Comparison of ENCODE assay signal across 13 cellular contexts in the genomic region with DNA sequence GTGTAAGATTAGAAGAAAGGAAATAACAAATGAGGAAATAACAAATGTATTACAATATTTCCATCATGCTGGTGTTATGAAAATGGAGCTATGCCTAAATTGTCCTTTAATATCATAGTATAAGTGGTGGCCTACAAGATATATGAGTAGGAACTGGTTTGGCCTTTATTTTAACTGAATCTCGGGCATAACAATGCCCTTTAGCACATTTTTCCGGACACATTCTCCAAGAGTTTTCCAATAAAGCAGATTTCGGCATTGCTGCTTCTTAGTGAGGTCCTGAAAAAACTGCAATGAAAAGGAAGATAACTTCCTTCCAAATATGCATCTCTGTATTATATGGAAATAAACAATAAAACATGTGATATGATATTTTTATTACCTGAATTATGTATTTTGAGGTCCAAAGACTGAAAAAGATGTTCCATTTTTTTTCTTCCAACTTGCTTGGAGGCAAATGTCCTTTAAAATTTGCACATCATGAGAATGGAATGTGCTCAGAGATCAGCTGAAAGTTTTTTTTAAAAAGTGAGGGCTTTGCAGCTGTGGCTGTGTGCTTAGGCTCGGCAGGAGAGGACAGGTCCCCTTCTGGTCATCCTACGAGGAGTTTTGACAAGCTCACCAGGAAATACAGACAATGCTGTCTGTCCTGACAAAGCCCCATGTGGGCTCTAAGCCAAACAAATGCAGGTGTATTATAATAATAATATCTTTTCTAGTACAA.
DNase-seq lines count a peak whose midpoint lies in the region; TF ChIP-seq lines count a peak whose summit lies in the region.
"Had no signal": no experiment of that assay in that cellular context is flagged by ENCODE, and none has a peak within 500 bp of the region (broad histone marks: within the 10 kb centered on the region; RNA-seq: fewer than 3 reads in every experiment).

No MANE protein-coding gene starts in this region.

- no peak for TF ChIP-seq CTCF in dorsolateral prefrontal cortex (IDR thresholded peaks at IDR 0.05 in 54 of 56, conservative IDR thresholded peaks at IDR 0.05 in 2 of 56; ENCODE audit: low read depth in 1 of 56, partially characterized antibody in 56 of 56)

- peak overlapping the region; percentile 58 for H3K4me3 ChIP-seq in adipocyte (ENCODE audit: low read length)
- no peak overlapping the region for H3K4me3 ChIP-seq in dorsolateral prefrontal cortex
- H3K4me3 ChIP-seq: GM23338 had no signal

- peaks cover 52% of the 10 kb centered on the region for H3K4me1 ChIP-seq in adipocyte (ENCODE audit: control insufficient read depth, insufficient read depth, low read length)

- H3K27ac ChIP-seq in dorsolateral prefrontal cortex, result no peak overlapping the region

- H3K27me3 ChIP-seq in adipocyte (replicated peaks; ENCODE audit: control insufficient read depth, insufficient read depth, low read length) (no peaks in the 10 kb centered on the region), dorsolateral prefrontal cortex (peaks cover 0 to 39% (median 0%) of the 10 kb centered on the region in 45 donors)

- DNase-seq in EH (ENCODE audit: low read depth), result peak; percentile 84
- DNase-seq in adipocyte (ENCODE audit: low read depth), result peak; percentile 87
- peak; percentile 68 for DNase-seq in glomerular visceral epithelial cell (ENCODE audit: extremely low spot score)
- peak; percentile 74 for DNase-seq in renal cortical epithelial cell (ENCODE audit: low read depth)
- DNase-seq in DMS53 (lab: John Stamatoyannopoulos, UW), result no peak
- no peak for DNase-seq in dorsolateral prefrontal cortex
- DNase-seq in NCI-H2227 (lab: John Stamatoyannopoulos, UW; ENCODE audit: unreplicated experiment), result no peak
- DNase-seq in stimulated activated CD4-positive, alpha-beta T cell treated with anti-CD3 and anti-CD28 coated beads, Interleukin-15, amount 100 ng/mL, for 24 hours, result no peak
- DNase-seq: activated CD4-positive, CD25-positive, alpha-beta regulatory T cell treated with anti-CD3 and anti-CD28 coated beads, Interleukin-2, amount 50 U/mL, for 72 hours; activated naive CD4-positive, alpha-beta T cell; NCI-H1694; stimulated activated CD4-positive, alpha-beta T cell treated with anti-CD3 and anti-CD28 coated beads, Interleukin-12 subunit alpha, Interleukin-12 subunit beta, amount 100 ng/mL, for 4 hours had no signal

- peak overlapping the region; percentile 55 for H3K9ac ChIP-seq in adipocyte (ENCODE audit: low read length)

- intact Hi-C loops in dorsolateral prefrontal cortex (cut with DNase I), result no loop called here

- H3K9me3 ChIP-seq in adipocyte (ENCODE audit: control insufficient read depth, low read length), result no peaks in the 10 kb centered on the region

- H3K36me3 ChIP-seq in adipocyte (ENCODE audit: control insufficient read depth, insufficient read depth, low read length, severe bottlenecking), result no peaks in the 10 kb centered on the region

Comparison
In these comparisons a context has a peak if more than half of its experiments do, and no peak if none do; other contexts are left out.
1. DNase-seq: peak in EH (single experiment), adipocyte (single experiment), glomerular visceral epithelial cell (single experiment) and renal cortical epithelial cell (single experiment); none in DMS53 (single experiment), dorsolateral prefrontal cortex (0 of 10), NCI-H2227 (single experiment) and stimulated activated CD4-positive, alpha-beta T cell treated with anti-CD3 and anti-CD28 coated beads, Interleukin-15, amount 100 ng/mL, for 24 hours (single experiment).